ENCODE assay signal across 8 cellular contexts in the genomic region with DNA sequence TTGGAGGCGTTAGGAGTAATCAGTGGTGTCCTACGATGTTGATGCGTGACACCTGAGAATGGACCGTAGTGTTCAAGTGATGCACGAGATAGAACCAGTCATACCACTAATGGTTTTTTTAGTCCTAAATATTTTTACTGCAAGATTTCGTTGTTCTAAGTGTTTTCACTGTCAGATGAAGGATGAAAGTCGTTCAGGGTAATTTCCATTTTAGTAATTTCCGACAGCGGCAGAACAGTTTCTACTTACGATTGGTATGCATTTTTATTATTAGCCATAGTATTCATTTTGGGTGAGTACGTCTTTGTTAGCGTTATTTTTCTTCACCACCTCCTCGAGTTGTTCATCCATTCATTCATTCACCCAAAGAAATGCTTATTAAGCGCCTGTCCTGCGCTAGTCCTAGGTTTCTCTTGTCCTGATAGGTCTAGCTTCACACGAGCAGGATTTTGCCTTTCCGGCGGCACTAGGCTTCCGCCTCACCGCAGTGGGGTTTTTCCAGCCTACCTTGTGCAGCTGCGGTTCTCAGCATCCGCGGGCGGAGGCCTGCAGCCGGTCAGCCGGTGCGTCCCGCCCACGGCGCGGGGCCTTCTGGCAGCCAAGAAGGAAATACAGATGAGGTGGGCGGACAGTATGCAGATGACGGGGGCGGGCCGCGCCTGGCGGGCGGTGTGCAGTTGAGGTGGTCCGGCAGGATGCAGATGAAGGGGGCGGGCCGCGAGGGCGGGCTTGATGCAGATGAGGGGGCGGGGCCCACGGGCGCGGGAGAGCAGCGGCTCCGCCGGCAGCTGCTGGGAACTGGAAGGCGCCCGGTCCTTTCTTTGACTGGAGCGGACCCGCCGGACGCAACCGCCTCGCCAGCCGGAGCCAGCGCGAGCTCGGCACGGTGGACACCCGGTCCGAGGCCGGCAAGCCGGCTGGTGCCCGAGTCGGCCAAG.
DNase-seq lines count a peak whose midpoint lies in the region; ATAC-seq and TF ChIP-seq lines count a peak whose summit lies in the region.

No MANE protein-coding gene starts in this region.

- BruUV-seq in PC-9 (replicated peaks; lab: Mats Ljungman, UMichigan): no TSS peak

- peak overlapping the region; percentile 89 for H2AFZ ChIP-seq in PC-9

- peak; percentile 87 for ATAC-seq in GM21528 (IDR thresholded peaks at IDR 0.05; ENCODE audit: low FRiP score, unreplicated experiment)
- ATAC-seq in activated T-cell treated with anti-CD3 and anti-CD28 coated beads, Interleukin-2, amount 50 U/mL, for 72 hours (replicated peaks in 1 of 2): peak; percentile 95

- peak overlapping the region; percentile 96 for H3K4me2 ChIP-seq in PC-9

- peak; percentile 50 for DNase-seq in DMS114 treated with DMSO at 0.1 percent for 48 hours (lab: John Stamatoyannopoulos, UW; ENCODE audit: unreplicated experiment)
- DNase-seq in HuH-7 (ENCODE audit: low spot score): peak; percentile 68
- DNase-seq in PC-9: peak; percentile 95 to 100
- peak; percentile 98 for DNase-seq in activated T-cell treated with anti-CD3 and anti-CD28 coated beads, Interleukin-2, amount 50 U/mL, for 72 hours
- peak; percentile 88 for DNase-seq in esophagus squamous epithelium (lab: John Stamatoyannopoulos, UW)
- peak; percentile 84 to 91 for DNase-seq in stimulated activated CD8-positive, alpha-beta memory T cell treated with anti-CD3 and anti-CD28 coated beads, Interleukin-7, amount 100 ng/mL, for 1 hour (ENCODE audit: low read depth in 2 of 2)

- H3K27me3 ChIP-seq in PC-9 (ENCODE audit: insufficient read depth, low read depth) (no peaks in the 10 kb centered on the region), esophagus squamous epithelium (peaks cover 0 to 5% (median 0%) of the 10 kb centered on the region in 4 donors), muscle layer of duodenum (ENCODE audit: low read depth, low read length) (no peaks in the 10 kb centered on the region)

- peaks cover 22% of the 10 kb centered on the region; the same call in 1 of the 2 replicates for H3F3A ChIP-seq in PC-9 (ENCODE audit: insufficient read depth, low read depth)

- intact Hi-C loops in PC-9 (cut with micrococcal nuclease; ENCODE audit: unreplicated experiment) (loop anchor here (1.0 to 5.0 kb wide), 4 partner anchors 16 to 71 kb away; no protein-coding TSS in a partner anchor), esophagus squamous epithelium (cut with DNase I) (no loop called here)

- H3K9me3 ChIP-seq in PC-9 (ENCODE audit: insufficient read depth, low read depth): no peaks in the 10 kb centered on the region
- no peaks in the 10 kb centered on the region for H3K9me3 ChIP-seq in esophagus squamous epithelium
- no peaks in the 10 kb centered on the region for H3K9me3 ChIP-seq in muscle layer of duodenum (ENCODE audit: control insufficient read depth in 1 of 2, low read length in 2 of 2)

- CTCF ChIA-PET in PC-9 (lab: Charles Lee): interaction anchor here (0.6 kb wide), 1 partner anchor 68 kb away, joined by 3 read pairs; no protein-coding TSS in a partner anchor

- H3K27ac ChIP-seq in PC-9 (peak overlapping the region; percentile 88), esophagus squamous epithelium (peak overlapping the region; percentile 66 to 83 (median 81)), muscle layer of duodenum (ENCODE audit: low read length) (no peak overlapping the region)

- no peaks in the 10 kb centered on the region for H3K36me3 Mint-ChIP-seq in activated T-cell treated with anti-CD3 and anti-CD28 coated beads, Interleukin-2, amount 50 U/mL, for 72 hours (ENCODE audit: insufficient read depth in 2 of 2)

- H3K4me1 Mint-ChIP-seq in activated T-cell treated with anti-CD3 and anti-CD28 coated beads, Interleukin-2, amount 50 U/mL, for 72 hours (ENCODE audit: low read depth): no peaks in the 10 kb centered on the region

- no peaks in the 10 kb centered on the region for H3K9me3 Mint-ChIP-seq in activated T-cell treated with anti-CD3 and anti-CD28 coated beads, Interleukin-2, amount 50 U/mL, for 72 hours

- TF ChIP-seq POLR2A in esophagus squamous epithelium (IDR thresholded peaks at IDR 0.05): peak in 1 of 4 donors; percentile 50

- H3K9me2 ChIP-seq in PC-9 (ENCODE audit: insufficient read depth): no peaks in the 10 kb centered on the region

- H3K79me2 ChIP-seq in PC-9 (ENCODE audit: low read depth): peaks cover 41% of the 10 kb centered on the region

- H3K4me1 ChIP-seq in PC-9 (replicated peaks; ENCODE audit: insufficient read depth) (peaks cover 31% of the 10 kb centered on the region), esophagus squamous epithelium (peaks cover 0 to 23% (median 10%) of the 10 kb centered on the region in 3 donors), muscle layer of duodenum (ENCODE audit: control insufficient read depth in 1 of 2, insufficient read depth in 2 of 2, low read length in 2 of 2) (peaks cover 5 to 6% of the 10 kb centered on the region in 2 donors)

- 19 to 38% methylated on average over 15 to 33 of the region's 69 CpGs for WGBS in esophagus squamous epithelium, 2 donors

- H3K27ac Mint-ChIP-seq in activated T-cell treated with anti-CD3 and anti-CD28 coated beads, Interleukin-2, amount 50 U/mL, for 72 hours: no peak overlapping the region

- no peak overlapping the region for H3K4me3 Mint-ChIP-seq in activated T-cell treated with anti-CD3 and anti-CD28 coated beads, Interleukin-2, amount 50 U/mL, for 72 hours

- no peaks in the 10 kb centered on the region for H3K36me3 ChIP-seq in PC-9 (ENCODE audit: low read depth)
- H3K36me3 ChIP-seq in esophagus squamous epithelium: no peaks in the 10 kb centered on the region
- no peaks in the 10 kb centered on the region for H3K36me3 ChIP-seq in muscle layer of duodenum (ENCODE audit: control insufficient read depth in 1 of 2, insufficient read depth in 2 of 2, low read length in 2 of 2)

- peaks cover 5% of the 10 kb centered on the region for H3K27me3 Mint-ChIP-seq in activated T-cell treated with anti-CD3 and anti-CD28 coated beads, Interleukin-2, amount 50 U/mL, for 72 hours (ENCODE audit: low read depth)

- TF ChIP-seq CTCF in PC-9 (conservative IDR thresholded peaks at IDR 0.05): no peak
- TF ChIP-seq CTCF in esophagus squamous epithelium (IDR thresholded peaks at IDR 0.05): peak in 1 of 6 experiments; percentile 9

- POLR2A ChIA-PET in PC-9 (lab: Charles Lee; ENCODE audit: unreplicated experiment): interaction anchor here (0.7 kb wide), 2 partner anchors 17 to 1132 kb away, joined by 3 read pairs; no protein-coding TSS in a partner anchor

- H4K20me1 ChIP-seq in PC-9 (ENCODE audit: insufficient read depth): peaks cover 13% of the 10 kb centered on the region; the same call in 1 of the 2 replicates

- H3K4me3 ChIP-seq in PC-9 (peak overlapping the region; percentile 92), esophagus squamous epithelium (peak overlapping the region; percentile 49 to 90 (median 82)), muscle layer of duodenum (ENCODE audit: low read depth in 1 of 2, low read length in 2 of 2) (peak overlapping the region; percentile 59 to 74)
